In the genomic region with DNA sequence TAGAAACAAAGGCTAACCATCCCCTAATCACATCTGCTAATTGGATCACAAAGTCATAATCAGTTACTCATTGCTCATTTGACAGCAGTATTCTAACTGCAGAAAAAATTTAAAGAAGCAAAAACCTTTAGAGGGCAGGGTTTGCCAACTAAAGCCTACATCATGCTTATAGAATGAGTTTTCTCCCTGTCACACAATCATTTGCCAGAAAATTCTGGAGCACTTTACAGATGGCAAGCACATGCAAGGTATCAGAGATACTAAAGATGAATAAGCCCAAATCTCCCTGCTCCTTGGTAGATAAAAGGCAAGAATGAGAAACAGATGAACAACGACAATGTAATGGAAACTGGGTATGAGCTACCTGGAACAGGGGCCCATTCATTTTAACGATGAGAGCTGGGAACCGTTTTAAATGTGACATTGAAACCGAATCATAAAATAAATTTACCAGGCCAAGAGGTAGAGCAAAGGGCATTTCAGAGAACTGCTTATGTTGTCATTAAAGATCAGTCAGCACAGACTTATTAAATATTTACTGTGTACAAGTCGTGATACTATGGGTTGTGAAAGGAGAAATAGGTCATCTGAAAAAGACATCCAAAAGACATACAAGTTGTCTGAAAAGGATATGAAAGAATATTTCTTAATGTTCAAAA, we compare ENCODE assay signal across 25 cellular contexts.
A peak's percentile ranks its signal among the peaks of the same experiment; 100 is the strongest.
DNase-seq lines count a peak whose midpoint lies in the region; ATAC-seq, FAIRE-seq and TF ChIP-seq lines count a peak whose summit lies in the region.
"Had no signal": no experiment of that assay in that cellular context is flagged by ENCODE, and none has a peak within 500 bp of the region (broad histone marks: within the 10 kb centered on the region; RNA-seq: fewer than 3 reads in every experiment).

No MANE protein-coding gene starts in this region.

- intact Hi-C loops in pancreas (cut with DNase I): no loop called here

- no peaks in the 10 kb centered on the region for H3K36me3 ChIP-seq in pancreas
- H3K36me3 ChIP-seq: vagina had no signal

- peaks cover 4 to 23% (median 9%) of the 10 kb centered on the region in 3 donors for H3K4me1 ChIP-seq in pancreas
- H3K4me1 ChIP-seq: spleen, vagina had no signal

- H3K27me3 ChIP-seq in pancreas: no peaks in the 10 kb centered on the region
- H3K27me3 ChIP-seq: esophagus muscularis mucosa, spleen, vagina had no signal

- H3K4me3 ChIP-seq in fibroblast of the aortic adventitia (ENCODE audit: low read depth, low read length) (no peak overlapping the region), pancreas (no peak overlapping the region)
- H3K4me3 ChIP-seq: esophagus muscularis mucosa, GM23338, SK-N-MC, spleen, vagina had no signal

- H3K27ac ChIP-seq in pancreas: peak overlapping the region in 2 of 4 donors; percentile 63 to 78
- H3K27ac ChIP-seq: esophagus muscularis mucosa, SK-N-MC, spleen, vagina had no signal

- 24 to 33% methylated on average over 5 of the region's 5 CpGs for WGBS in pancreas, 2 donors

- DNase-seq in DMS53 (lab: John Stamatoyannopoulos, UW) (peak; percentile 44), NCI-H82 treated with DMSO at 0.1 percent for 48 hours (lab: John Stamatoyannopoulos, UW; ENCODE audit: unreplicated experiment) (peak; percentile 26), fibroblast of the aortic adventitia (ENCODE audit: low read depth) (peak; percentile 53), pancreas (no peak), occipital lobe (lab: John Stamatoyannopoulos, UW) (no peak)
- no peak for DNase-seq in stimulated activated CD4-positive, alpha-beta T cell treated with anti-CD3 and anti-CD28 coated beads, Interleukin-4, amount 100 ng/mL, for 4 hours
- DNase-seq: activated naive CD4-positive, alpha-beta T cell treated with anti-CD3 and anti-CD28 coated beads, Interleukin-2, amount 50 U/mL, for 16 hours; cortex of kidney; endodermal cell; glutamatergic neuron; HFFc6; NCI-H1436 treated with DMSO at 0.1 percent for 48 hours; NCI-H2171 treated with DMSO at 0.1 percent for 48 hours; NCI-H524; spleen; stimulated activated CD4-positive, alpha-beta T cell treated with anti-CD3 and anti-CD28 coated beads, Interleukin-2, amount 100 ng/mL, for 48 hours had no signal

- TF ChIP-seq CTCF in fibroblast of the aortic adventitia (IDR thresholded peaks at IDR 0.05; ENCODE audit: insufficient read depth, low read length) (no peak), pancreas (IDR thresholded peaks at IDR 0.05) (no peak)

- ATAC-seq in pancreas (peak; percentile 41 to 75 (median 60)), GM18867 (IDR thresholded peaks at IDR 0.05; ENCODE audit: unreplicated experiment) (no peak), GM18909 (IDR thresholded peaks at IDR 0.05; ENCODE audit: poor library complexity, unreplicated experiment) (no peak)
- ATAC-seq: GM23338; stimulated activated memory B cell treated with anti-CD40 and anti-IgM and Interleukin-4, amounts not matched to agents 10 μg/mL and 1 μg/mL and 100 μg/mL, for 72 hours; WTC11 had no signal

- H3K9me3 ChIP-seq in pancreas: no peaks in the 10 kb centered on the region
- H3K9me3 ChIP-seq: esophagus muscularis mucosa, spleen, vagina had no signal

- FAIRE-seq in pancreas (lab: Jason Lieb, UNC): no peak
- FAIRE-seq: D721Med had no signal

Comparison
In these comparisons a context has a peak if more than half of its experiments do, and no peak if none do; other contexts are left out.
1. DNase-seq: peak in DMS53 (single experiment), NCI-H82 treated with DMSO at 0.1 percent for 48 hours (single experiment) and fibroblast of the aortic adventitia (single experiment); none in pancreas (0 of 6), occipital lobe (single experiment) and stimulated activated CD4-positive, alpha-beta T cell treated with anti-CD3 and anti-CD28 coated beads, Interleukin-4, amount 100 ng/mL, for 4 hours (0 of 2).
2. ATAC-seq: peak in pancreas (4 of 4); none in GM18867 (single experiment) and GM18909 (single experiment).